31 cellular contexts compared by ENCODE assay signal in genomic region chr22:36563898-36564297, GRCh38.
"Had no signal": no experiment of that assay in that cellular context is flagged by ENCODE, and none has a peak within 500 bp of the region (broad histone marks: within the 10 kb centered on the region; RNA-seq: fewer than 3 reads in every experiment).

No MANE protein-coding gene starts in this region.

- H3K9me3 ChIP-seq: ascending aorta, MG63 had no signal

- H3K4me1 ChIP-seq: ascending aorta had no signal

- DNase-seq: activated CD4-positive, alpha-beta T cell treated with anti-CD3 and anti-CD28 coated beads, Interleukin-2, amount 10 ng/mL, durations not matched to agents 24 days and 14 days; activated CD4-positive, alpha-beta T cell treated with anti-CD3 and anti-CD28 coated beads, Interleukin-2, amount 50 U/mL, for 4 hours; activated CD4-positive, CD25-positive, alpha-beta regulatory T cell; activated CD8-positive, alpha-beta T cell treated with anti-CD3 and anti-CD28 coated beads for 36 hours; activated effector memory CD4-positive, alpha-beta T cell treated with anti-CD3 and anti-CD28 coated beads, Interleukin-2, amount 50 U/mL, for 16 hours; activated naive CD4-positive, alpha-beta T cell; activated naive CD4-positive, alpha-beta T cell treated with anti-CD3 and anti-CD28 coated beads, Interleukin-2, amount 50 U/mL, for 16 hours; activated naive CD8-positive, alpha-beta T cell treated with anti-CD3 and anti-CD28 coated beads, Interleukin-2, amount 10 ng/mL, durations not matched to agents 7 days and 5 days; activated T-cell treated with anti-CD3 and anti-CD28 coated beads, Interleukin-2, amount 50 U/mL, for 1 hour; activated T-cell treated with anti-CD3 and anti-CD28 coated beads, Interleukin-2, amount 50 U/mL, for 72 hours; amygdala; Kasumi-1; MG63; NCI-H1048; NCI-H1105 treated with DMSO at 0.1 percent for 48 hours; NCI-H1436; NCI-H1694; NCI-H1930; NCI-H2081 treated with DMSO at 0.1 percent for 48 hours; NCI-H226; NCI-H524 treated with DMSO at 0.1 percent for 48 hours; SIG-M5; SW 1271; T-helper 1 cell; T-helper 2 cell; T-helper 9 cell; WERI-Rb-1 had no signal

- H3K27me3 ChIP-seq: cardiac muscle cell, MG63 had no signal

- H3K27ac ChIP-seq: ascending aorta, cardiac muscle cell, WERI-Rb-1 had no signal

- ATAC-seq: activated CD8-positive, alpha-beta T cell treated with anti-CD3 and anti-CD28 coated beads for 36 hours; activated T-cell treated with anti-CD3 and anti-CD28 coated beads, Interleukin-2, amount 50 U/mL, for 72 hours; activated T-helper 17 cell treated with anti-CD3 and anti-CD28 coated beads, Interleukin-2, amount 50 U/mL, for 72 hours; Panc1 had no signal

- H3K4me3 ChIP-seq: ascending aorta, cardiac muscle cell, MG63 had no signal

- H3K36me3 ChIP-seq: ascending aorta, cardiac muscle cell, MG63, WERI-Rb-1 had no signal
